ENCODE assay signal across 10 cellular contexts in genomic region chr16:2857451-2858244, GRCh38. TPM values are rescaled to one million over a fixed set of nuclear protein-coding genes. Genes with fewer than 3 reads are reported as not detected.
DNase-seq lines count a peak whose midpoint lies in the region; ATAC-seq, FAIRE-seq and TF ChIP-seq lines count a peak whose summit lies in the region.
"Had no signal": no experiment of that assay in that cellular context is flagged by ENCODE, and none has a peak within 500 bp of the region (broad histone marks: within the 10 kb centered on the region; RNA-seq: fewer than 3 reads in every experiment).

A gene with protein sequence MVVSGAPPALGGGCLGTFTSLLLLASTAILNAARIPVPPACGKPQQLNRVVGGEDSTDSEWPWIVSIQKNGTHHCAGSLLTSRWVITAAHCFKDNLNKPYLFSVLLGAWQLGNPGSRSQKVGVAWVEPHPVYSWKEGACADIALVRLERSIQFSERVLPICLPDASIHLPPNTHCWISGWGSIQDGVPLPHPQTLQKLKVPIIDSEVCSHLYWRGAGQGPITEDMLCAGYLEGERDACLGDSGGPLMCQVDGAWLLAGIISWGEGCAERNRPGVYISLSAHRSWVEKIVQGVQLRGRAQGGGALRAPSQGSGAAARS (minus strand): TSS chr16:2858170. CDS start chr16:2858104, 66 bp downstream.

- TF ChIP-seq RAD21 in Ishikawa (IDR thresholded peaks at IDR 0.05; ENCODE audit: low read depth), result no peak

- peak within 1 kb of the TSS; percentile 23 to 57 for H3K27ac ChIP-seq in mucosa of rectum (ENCODE audit: low read depth in 2 of 2, low read length in 2 of 2)
- H3K27ac ChIP-seq: neutrophil had no signal

- H3K4me1 ChIP-seq in mucosa of rectum (ENCODE audit: control insufficient read depth in 2 of 2, insufficient read depth in 2 of 2, low read length in 2 of 2), result peaks cover 11 to 19% of the 10 kb centered on the region in 2 donors

- TF ChIP-seq CTCF in CD14-positive monocyte (IDR thresholded peaks at IDR 0.05), result no peak
- no peak for TF ChIP-seq CTCF in bronchial epithelial cell (IDR thresholded peaks at IDR 0.05; ENCODE audit: insufficient read depth, low read length, severe bottlenecking)

- H3K36me3 Mint-ChIP-seq in CD14-positive monocyte, result peaks cover 2 to 4% of the 10 kb centered on the region in 2 donors

- no peaks in the 10 kb centered on the region for H3K36me3 ChIP-seq in bronchial epithelial cell (ENCODE audit: control insufficient read depth, insufficient read depth, low read length)
- no peaks in the 10 kb centered on the region for H3K36me3 ChIP-seq in mucosa of rectum (ENCODE audit: control insufficient read depth in 2 of 2, insufficient read depth in 2 of 2, low read length in 2 of 2)
- H3K36me3 ChIP-seq: neutrophil had no signal

- no peak for ATAC-seq in HG02973 (IDR thresholded peaks at IDR 0.05; ENCODE audit: unreplicated experiment)
- no peak for ATAC-seq in GM18519 (IDR thresholded peaks at IDR 0.05; ENCODE audit: low FRiP score, unreplicated experiment)
- ATAC-seq in HG02588 (IDR thresholded peaks at IDR 0.05; ENCODE audit: unreplicated experiment), result no peak

- H3K4me1 Mint-ChIP-seq in CD14-positive monocyte, result peaks cover 17% of the 10 kb centered on the region

- H3K27me3 ChIP-seq in bronchial epithelial cell (ENCODE audit: control insufficient read depth, insufficient read depth, low read length), result no peaks in the 10 kb centered on the region
- H3K27me3 ChIP-seq in mucosa of rectum (ENCODE audit: control insufficient read depth in 2 of 2, insufficient read depth in 2 of 2, low read length in 2 of 2), result peaks cover 0 to 3% of the 10 kb centered on the region in 2 donors

- peak within 1 kb of the TSS; percentile 7 to 84 for H3K4me3 Mint-ChIP-seq in CD14-positive monocyte

- DNase-seq in CD14-positive monocyte (ENCODE audit: low spot score), result no peak
- DNase-seq in bronchial epithelial cell (ENCODE audit: low read depth), result peak; percentile 27
- DNase-seq in pons (ENCODE audit: low spot score), result no peak

- intact Hi-C loops in CD14-positive monocyte (cut with micrococcal nuclease), result no loop called here

- peaks cover 21 to 61% (median 36%) of the 10 kb centered on the region in 3 donors for H3K27me3 Mint-ChIP-seq in CD14-positive monocyte (ENCODE audit: low read depth in 3 of 3)

- H3K9me3 ChIP-seq in mucosa of rectum (ENCODE audit: control insufficient read depth in 2 of 2, low read length in 2 of 2), result no peaks in the 10 kb centered on the region

- H3K9ac ChIP-seq in mucosa of rectum (ENCODE audit: low read depth in 1 of 2, low read length in 2 of 2), result peak within 1 kb of the TSS in 1 of 2 donors; percentile 58

- H3K9me3 Mint-ChIP-seq in CD14-positive monocyte, result peaks cover 12 to 39% (median 25%) of the 10 kb centered on the region in 7 donors

- TF ChIP-seq EP300 in Ishikawa (IDR thresholded peaks at IDR 0.05; ENCODE audit: borderline replicate concordance), result peak; percentile 71; the same call in 1 of the 2 replicates

- H3K4me3 ChIP-seq in bronchial epithelial cell (ENCODE audit: low read depth, low read length) (peak within 1 kb of the TSS; percentile 47), mucosa of rectum (ENCODE audit: low read length in 2 of 2) (peak within 1 kb of the TSS; percentile 53 to 55)

- no peak for FAIRE-seq in bronchial epithelial cell (lab: Jason Lieb, UNC)
- FAIRE-seq: GM18507 had no signal

- H3K27ac Mint-ChIP-seq in CD14-positive monocyte, result no peak within 1 kb of the TSS

TF ChIP-seq in Ishikawa, 13 proteins besides CTCF, POLR2A, EP300 and RAD21:
- TF ChIP-seq TCF12 (IDR thresholded peaks at IDR 0.05; ENCODE audit: low read depth) (peak; percentile 85), NFIC (IDR thresholded peaks at IDR 0.05) (peak; percentile 48; the same call in 1 of the 2 replicates), ZBTB7A (IDR thresholded peaks at IDR 0.05; ENCODE audit: low read depth) (no peak; the same call in 1 of the 2 replicates), FOXM1 (IDR thresholded peaks at IDR 0.05; ENCODE audit: borderline replicate concordance, low read depth) (no peak; the same call in 1 of the 2 replicates), EGR1 (IDR thresholded peaks at IDR 0.05) (no peak), TEAD4 (IDR thresholded peaks at IDR 0.05) (peak; percentile 96), TAF1 (IDR thresholded peaks at IDR 0.05; ENCODE audit: low read depth) (no peak)
- TF ChIP-seq, protein P1, sequence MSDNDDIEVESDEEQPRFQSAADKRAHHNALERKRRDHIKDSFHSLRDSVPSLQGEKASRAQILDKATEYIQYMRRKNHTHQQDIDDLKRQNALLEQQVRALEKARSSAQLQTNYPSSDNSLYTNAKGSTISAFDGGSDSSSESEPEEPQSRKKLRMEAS (IDR thresholded peaks at IDR 0.05), result 0 out of 2 replicates have a peak, but pooled peaks have one; percentile 19
- TF ChIP-seq, protein P2, sequence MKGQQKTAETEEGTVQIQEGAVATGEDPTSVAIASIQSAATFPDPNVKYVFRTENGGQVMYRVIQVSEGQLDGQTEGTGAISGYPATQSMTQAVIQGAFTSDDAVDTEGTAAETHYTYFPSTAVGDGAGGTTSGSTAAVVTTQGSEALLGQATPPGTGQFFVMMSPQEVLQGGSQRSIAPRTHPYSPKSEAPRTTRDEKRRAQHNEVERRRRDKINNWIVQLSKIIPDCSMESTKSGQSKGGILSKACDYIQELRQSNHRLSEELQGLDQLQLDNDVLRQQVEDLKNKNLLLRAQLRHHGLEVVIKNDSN (IDR thresholded peaks at IDR 0.05), result peak; percentile 36; the same call in 1 of the 2 replicates

RNA-seq across cellular contexts. Expression of the gene that starts here (rescaled TPM):
- not detected for polyA plus RNA-seq in CD14-positive monocyte
- 9.2 and 16.9 TPM in 2 replicates for total RNA-seq in bronchial epithelial cell
